Comparison of ENCODE assay signal across 8 cellular contexts in genomic region chr1:165073402-165074007, GRCh38.
A peak's percentile ranks its signal among the peaks of the same experiment; 100 is the strongest.
DNase-seq lines count a peak whose midpoint lies in the region; ATAC-seq and TF ChIP-seq lines count a peak whose summit lies in the region.

No MANE protein-coding gene starts in this region.

- H3K27ac ChIP-seq in neural cell (ENCODE audit: low read length): peak overlapping the region; percentile 69

- H3K9me2 ChIP-seq in Loucy (replicated peaks; ENCODE audit: low read depth, low read length): no peaks in the 10 kb centered on the region
- H3K9me2 ChIP-seq in neural cell (ENCODE audit: insufficient read depth, low read length): no peaks in the 10 kb centered on the region

- DNase-seq in COLO668 (lab: John Stamatoyannopoulos, UW; ENCODE audit: unreplicated experiment) (peak; percentile 30), RPMI7951 (ENCODE audit: low read depth) (peak; percentile 48)
- no peak for DNase-seq in activated naive CD8-positive, alpha-beta T cell treated with anti-CD3 and anti-CD28 coated beads for 36 hours
- no peak for DNase-seq in activated naive CD4-positive, alpha-beta T cell treated with anti-CD3 and anti-CD28 coated beads, Interleukin-2, amount 50 U/mL, for 16 hours

- H3K36me3 Mint-ChIP-seq in activated naive CD8-positive, alpha-beta T cell treated with anti-CD3 and anti-CD28 coated beads for 36 hours: no peaks in the 10 kb centered on the region

- ATAC-seq in GM19455 (IDR thresholded peaks at IDR 0.05; ENCODE audit: unreplicated experiment) (peak; percentile 89), esophagus mucosa (peak; percentile 69)

- H3K27me3 Mint-ChIP-seq in activated naive CD8-positive, alpha-beta T cell treated with anti-CD3 and anti-CD28 coated beads for 36 hours: peaks cover 4% of the 10 kb centered on the region

- H2AFZ ChIP-seq in Loucy (ENCODE audit: low read length): no peak overlapping the region
- H2AFZ ChIP-seq in neural cell (ENCODE audit: low read depth, low read length): no peak overlapping the region

- no peaks in the 10 kb centered on the region for H3K4me1 ChIP-seq in Loucy (ENCODE audit: insufficient read depth, low read length, poor library complexity, severe bottlenecking)

- H3K27me3 ChIP-seq in Loucy (ENCODE audit: insufficient read depth, low read length, poor library complexity, severe bottlenecking): no peaks in the 10 kb centered on the region
- no peaks in the 10 kb centered on the region for H3K27me3 ChIP-seq in neural cell (ENCODE audit: insufficient read depth, low read depth, low read length)

- peak; percentile 71 for TF ChIP-seq CTCF in Loucy (conservative IDR thresholded peaks at IDR 0.05; ENCODE audit: low read length)
- peak; percentile 94 for TF ChIP-seq CTCF in neural cell (IDR thresholded peaks at IDR 0.05; ENCODE audit: poor library complexity, severe bottlenecking)

- H3F3A ChIP-seq in Loucy (ENCODE audit: low read depth) (no peaks in the 10 kb centered on the region), neural cell (ENCODE audit: insufficient read depth, low read length, poor library complexity, severe bottlenecking) (no peaks in the 10 kb centered on the region)

- no peak overlapping the region for H3K27ac Mint-ChIP-seq in activated naive CD8-positive, alpha-beta T cell treated with anti-CD3 and anti-CD28 coated beads for 36 hours

- H3K4me3 ChIP-seq in Loucy (ENCODE audit: low read length, poor library complexity, severe bottlenecking) (no peak overlapping the region), neural cell (ENCODE audit: low read length) (no peak overlapping the region)

- no peaks in the 10 kb centered on the region for H3K9me3 Mint-ChIP-seq in activated naive CD8-positive, alpha-beta T cell treated with anti-CD3 and anti-CD28 coated beads for 36 hours

- H3K9ac ChIP-seq in Loucy (ENCODE audit: low read depth, low read length, poor library complexity, severe bottlenecking) (no peak overlapping the region), neural cell (ENCODE audit: low read length) (peak overlapping the region; percentile 24)

- H3K9me3 ChIP-seq in Loucy (ENCODE audit: insufficient read depth, low read depth, low read length) (no peaks in the 10 kb centered on the region), neural cell (ENCODE audit: low read length) (no peaks in the 10 kb centered on the region)

- no peaks in the 10 kb centered on the region for H4K20me1 ChIP-seq in Loucy (ENCODE audit: insufficient read depth, low read length, poor library complexity, severe bottlenecking)
- H4K20me1 ChIP-seq in neural cell (ENCODE audit: insufficient read depth): no peaks in the 10 kb centered on the region

- peak; percentile 32 for TF ChIP-seq EP300 in neural cell (conservative IDR thresholded peaks at IDR 0.05; ENCODE audit: poor library complexity, severe bottlenecking)

- H3K4me3 Mint-ChIP-seq in activated naive CD8-positive, alpha-beta T cell treated with anti-CD3 and anti-CD28 coated beads for 36 hours: no peak overlapping the region

- H3K4me2 ChIP-seq in Loucy (ENCODE audit: low read depth, low read length, poor library complexity, severe bottlenecking) (no peak overlapping the region), neural cell (ENCODE audit: low read length) (no peak overlapping the region)

- H3K36me3 ChIP-seq in Loucy (ENCODE audit: insufficient read depth, low read length) (no peaks in the 10 kb centered on the region), neural cell (ENCODE audit: insufficient read depth, low read length) (no peaks in the 10 kb centered on the region)

- H3K4me1 Mint-ChIP-seq in activated naive CD8-positive, alpha-beta T cell treated with anti-CD3 and anti-CD28 coated beads for 36 hours: no peaks in the 10 kb centered on the region

- TF ChIP-seq RAD21 in neural cell (conservative IDR thresholded peaks at IDR 0.05): peak; percentile 99

- H3K79me2 ChIP-seq in Loucy (ENCODE audit: insufficient read depth, low read length) (no peaks in the 10 kb centered on the region), neural cell (replicated peaks; ENCODE audit: insufficient read depth, low read length) (no peaks in the 10 kb centered on the region)

TF ChIP-seq in neural cell, 6 proteins besides CTCF, POLR2A, EP300 and RAD21:
- TF ChIP-seq REST (IDR thresholded peaks at IDR 0.05; ENCODE audit: borderline replicate concordance) (no peak), EZH2 (IDR thresholded peaks at IDR 0.05; ENCODE audit: borderline replicate concordance, insufficient read depth, low read length, poor library complexity, severe bottlenecking) (no peak), MXI1 (conservative IDR thresholded peaks at IDR 0.05; ENCODE audit: poor library complexity, severe bottlenecking) (no peak), SMC3 (conservative IDR thresholded peaks at IDR 0.05; ENCODE audit: poor library complexity) (peak; percentile 98), POLR2AphosphoS5 (IDR thresholded peaks at IDR 0.05) (peak; percentile 37), TAF1 (IDR thresholded peaks at IDR 0.05; ENCODE audit: low read depth) (no peak)

Comparison
In these comparisons a context has a peak if more than half of its experiments do, and no peak if none do; other contexts are left out.
1. DNase-seq: peak in COLO668 (single experiment) and RPMI7951 (single experiment); none in activated naive CD8-positive, alpha-beta T cell treated with anti-CD3 and anti-CD28 coated beads for 36 hours (single experiment) and activated naive CD4-positive, alpha-beta T cell treated with anti-CD3 and anti-CD28 coated beads, Interleukin-2, amount 50 U/mL, for 16 hours (single experiment).